Comparison of ENCODE assay signal across 8 cellular contexts in the genomic region with DNA sequence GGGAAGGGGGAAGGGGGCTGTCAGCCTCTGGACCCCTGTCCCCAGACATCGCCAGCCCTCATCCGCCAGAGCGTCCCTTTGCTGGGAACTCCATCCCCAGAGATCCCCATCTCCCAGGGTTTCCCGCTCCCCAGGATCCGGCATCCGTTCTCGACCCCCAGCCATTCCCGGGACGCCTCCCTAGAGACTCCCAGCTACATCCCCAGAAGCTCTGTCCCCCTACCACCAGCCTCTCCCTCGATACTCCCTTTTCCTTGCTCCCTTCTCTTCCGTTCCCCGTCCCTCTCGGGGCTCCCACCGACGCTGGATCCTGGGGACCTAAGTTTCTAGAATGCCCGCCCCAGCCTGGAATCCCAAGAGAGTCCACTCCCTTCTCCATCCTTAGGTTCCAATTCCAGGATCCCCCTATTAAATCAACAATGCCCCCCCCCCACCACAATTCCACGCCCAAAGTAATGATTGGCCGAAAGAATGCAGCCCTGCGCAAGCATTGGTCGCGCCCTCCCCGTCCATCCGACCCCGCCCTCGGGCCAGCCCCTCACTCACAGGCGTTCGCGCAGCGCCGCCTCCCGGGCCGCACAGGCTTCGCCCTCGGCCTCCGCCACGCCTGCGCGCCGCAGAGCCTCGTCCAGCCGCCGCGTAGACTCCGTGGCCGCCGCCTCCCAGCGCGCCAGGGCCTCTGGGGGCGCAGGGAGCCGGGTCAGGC. TPM values are rescaled to one million over a fixed set of nuclear protein-coding genes. Genes with fewer than 3 reads are reported as not detected.
DNase-seq lines count a peak whose midpoint lies in the region; ATAC-seq and TF ChIP-seq lines count a peak whose summit lies in the region.

No MANE protein-coding gene starts in this region.

- H3K23ac ChIP-seq in IMR-90 (ENCODE audit: low read depth, low read length), result no peak overlapping the region

- peak overlapping the region; percentile 23 for H2AK9ac ChIP-seq in IMR-90 (replicated peaks; ENCODE audit: low read depth, low read length, poor library complexity)

- peak overlapping the region; percentile 51 for H3K4me3 ChIP-seq in IMR-90 (ENCODE audit: insufficient read depth, low read depth, low read length)
- peak overlapping the region; percentile 70 for H3K4me3 ChIP-seq in PC-3 (ENCODE audit: low read length)
- peak overlapping the region; percentile 16 to 64 (median 42) for H3K4me3 ChIP-seq in fibroblast of lung (replicated peaks in 1 of 4; ENCODE audit: control extremely low read depth in 1 of 4, insufficient read depth in 1 of 4, low read depth in 3 of 4, low read length in 4 of 4)

- H3K4me2 ChIP-seq in IMR-90 (ENCODE audit: low read depth, low read length), result peak overlapping the region; percentile 73
- peak overlapping the region; percentile 95 for H3K4me2 ChIP-seq in PC-3 (ENCODE audit: low read length)
- H3K4me2 ChIP-seq in fibroblast of lung (ENCODE audit: extremely low read depth, insufficient read depth, low read length), result peak overlapping the region; percentile 67

- H2AK5ac ChIP-seq in IMR-90 (ENCODE audit: low read depth, low read length), result no peak overlapping the region

- H4K20me1 ChIP-seq in IMR-90 (ENCODE audit: insufficient read depth, low read length), result no peaks in the 10 kb centered on the region
- no peaks in the 10 kb centered on the region for H4K20me1 ChIP-seq in PC-3 (ENCODE audit: low read length)
- no peaks in the 10 kb centered on the region for H4K20me1 ChIP-seq in fibroblast of lung (ENCODE audit: control insufficient read depth, extremely low read depth, insufficient read depth, low read length)

- dilution Hi-C loops in IMR-90 (cut with HindIII; ENCODE audit: low sequenced_read_pairs, unreplicated experiment), result no loop called here

- peaks cover 5 to 24% of the 10 kb centered on the region in 2 donors for H3K4me1 Mint-ChIP-seq in natural killer cell
- peaks cover 25% of the 10 kb centered on the region for H3K4me1 Mint-ChIP-seq in stimulated activated memory B cell treated with anti-CD40 and anti-IgM and Interleukin-4, amounts not matched to agents 10 μg/mL and 1 μg/mL and 100 μg/mL, for 72 hours

- no peaks in the 10 kb centered on the region for H3K36me3 Mint-ChIP-seq in natural killer cell
- H3K36me3 Mint-ChIP-seq in stimulated activated memory B cell treated with anti-CD40 and anti-IgM and Interleukin-4, amounts not matched to agents 10 μg/mL and 1 μg/mL and 100 μg/mL, for 72 hours, result peaks cover 6% of the 10 kb centered on the region

- peak; percentile 61 for TF ChIP-seq RAD21 in IMR-90 (IDR thresholded peaks at IDR 0.05; ENCODE audit: low read length)

- no peak overlapping the region for H2BK20ac ChIP-seq in IMR-90 (ENCODE audit: low read depth, low read length)

- H2BK15ac ChIP-seq in IMR-90 (ENCODE audit: low read depth, low read length), result no peak overlapping the region; the same call in 2 of the 3 replicates

- H3K9ac ChIP-seq in IMR-90 (ENCODE audit: low read depth, low read length), result peak overlapping the region; percentile 6
- H3K9ac ChIP-seq in PC-3 (ENCODE audit: low read length), result no peak overlapping the region
- peak overlapping the region; percentile 40 for H3K9ac ChIP-seq in fibroblast of lung (ENCODE audit: insufficient read depth, low read length)

- H3K79me2 ChIP-seq in PC-3 (ENCODE audit: low read length) (no peaks in the 10 kb centered on the region), fibroblast of lung (ENCODE audit: control insufficient read depth, insufficient read depth, low read length) (no peaks in the 10 kb centered on the region)

- H3K14ac ChIP-seq in IMR-90 (replicated peaks; ENCODE audit: low read depth, low read length), result no peak overlapping the region; the same call in 1 of the 2 replicates

- no peaks in the 10 kb centered on the region for H3K9me2 ChIP-seq in PC-3 (replicated peaks; ENCODE audit: low read length)

- peak overlapping the region; percentile 97 for H2AFZ ChIP-seq in IMR-90 (replicated peaks; ENCODE audit: low read length, poor library complexity)
- peak overlapping the region; percentile 92 for H2AFZ ChIP-seq in PC-3 (ENCODE audit: low read length)
- peak overlapping the region; percentile 48 for H2AFZ ChIP-seq in fibroblast of lung (ENCODE audit: low read length)

- no peaks in the 10 kb centered on the region for H3K79me1 ChIP-seq in IMR-90 (ENCODE audit: low read depth in 1 of 2, low read length in 2 of 2)

- no peak overlapping the region for H4K91ac ChIP-seq in IMR-90 (ENCODE audit: insufficient read depth, low read depth, low read length)

- H4K5ac ChIP-seq in IMR-90 (ENCODE audit: low read depth, low read length), result peak overlapping the region; percentile 3; the same call in 1 of the 2 replicates

- no peaks in the 10 kb centered on the region for H3K36me3 ChIP-seq in IMR-90 (ENCODE audit: control insufficient read depth, insufficient read depth, low read length)
- H3K36me3 ChIP-seq in PC-3 (ENCODE audit: low read depth, low read length), result no peaks in the 10 kb centered on the region
- no peaks in the 10 kb centered on the region for H3K36me3 ChIP-seq in fibroblast of lung (ENCODE audit: control insufficient read depth, insufficient read depth, low read length)

- peaks cover 0 to 3% of the 10 kb centered on the region in 2 donors for H3K27me3 Mint-ChIP-seq in natural killer cell (ENCODE audit: low read depth in 2 of 2)
- H3K27me3 Mint-ChIP-seq in stimulated activated memory B cell treated with anti-CD40 and anti-IgM and Interleukin-4, amounts not matched to agents 10 μg/mL and 1 μg/mL and 100 μg/mL, for 72 hours, result peaks cover 20% of the 10 kb centered on the region

- H2BK120ac ChIP-seq in IMR-90 (ENCODE audit: low read depth, low read length), result no peak overlapping the region

- H3K4ac ChIP-seq in IMR-90 (ENCODE audit: low read depth, low read length), result peak overlapping the region; percentile 28; the same call in 1 of the 2 replicates

- intact Hi-C loops in IMR-90 (cut with micrococcal nuclease), result loop anchor here (10.0 kb wide), 1 partner anchor 164 kb away; a partner anchor contains a TSS
- intact Hi-C loops in PC-3 (cut with micrococcal nuclease), result loop anchor here (1.0 to 5.0 kb wide), 3 partner anchors 28 to 76 kb away; no protein-coding TSS in a partner anchor
- intact Hi-C loops in natural killer cell (cut with micrococcal nuclease), result loop anchor here (2.0 kb wide), 1 partner anchor 98 kb away; no protein-coding TSS in a partner anchor

- CTCF ChIA-PET in IMR-90 (lab: Yijun Ruan, JAX) (no interaction called here), PC-3 (lab: Charles Lee) (interaction anchor here (0.6 to 1.2 kb wide), 2 partner anchors 21 to 85 kb away, joined by 6 to 16 read pairs; a partner anchor contains a TSS)

- H4K8ac ChIP-seq in IMR-90 (ENCODE audit: low read depth in 2 of 2, low read length in 2 of 2), result peak overlapping the region; percentile 12 to 53; a peak in 2 of 4 replicates

- H3K4me1 ChIP-seq in IMR-90 (ENCODE audit: control insufficient read depth, insufficient read depth, low read length) (peaks cover 2% of the 10 kb centered on the region; the same call in 1 of the 2 replicates), PC-3 (ENCODE audit: insufficient read depth, low read length) (peaks cover 11% of the 10 kb centered on the region; the same call in 1 of the 2 replicates), fibroblast of lung (ENCODE audit: control insufficient read depth, extremely low read depth, insufficient read depth, low read length) (peaks cover 2% of the 10 kb centered on the region)

- WGBS in IMR-90 (ENCODE audit: extremely low coverage in 2 of 2, insufficient read length in 1 of 2), 2 experiments, result 1% methylated on average over 28 of the region's 50 CpGs; no CpG with 5 or more reads in 1 of the 2 experiments

- no peaks in the 10 kb centered on the region for H3K9me3 Mint-ChIP-seq in natural killer cell
- peaks cover 3% of the 10 kb centered on the region for H3K9me3 Mint-ChIP-seq in stimulated activated memory B cell treated with anti-CD40 and anti-IgM and Interleukin-4, amounts not matched to agents 10 μg/mL and 1 μg/mL and 100 μg/mL, for 72 hours

- H3K27ac Mint-ChIP-seq in natural killer cell, result peak overlapping the region in 1 of 2 donors; percentile 88
- H3K27ac Mint-ChIP-seq in stimulated activated memory B cell treated with anti-CD40 and anti-IgM and Interleukin-4, amounts not matched to agents 10 μg/mL and 1 μg/mL and 100 μg/mL, for 72 hours, result peak overlapping the region; percentile 34

- H3K18ac ChIP-seq in IMR-90 (ENCODE audit: low read depth, low read length), result no peak overlapping the region

- H3F3A ChIP-seq in PC-3 (ENCODE audit: low read length, unreplicated experiment), result no peaks in the 10 kb centered on the region

- DNase-seq in DMS153 (lab: John Stamatoyannopoulos, UW) (peak; percentile 83), IMR-90 (peak; percentile 87), PC-3 (peak; percentile 97), fibroblast of lung (ENCODE audit: low read depth in 2 of 2) (peak; percentile 86 to 90), natural killer cell (peak; percentile 83)
- DNase-seq in activated T-cell treated with anti-CD3 and anti-CD28 coated beads, Interleukin-2, amount 50 U/mL, for 48 hours, result peak; percentile 94 to 95

- H3K4me3 Mint-ChIP-seq in natural killer cell, result peak overlapping the region; percentile 89
- H3K4me3 Mint-ChIP-seq in stimulated activated memory B cell treated with anti-CD40 and anti-IgM and Interleukin-4, amounts not matched to agents 10 μg/mL and 1 μg/mL and 100 μg/mL, for 72 hours, result peak overlapping the region; percentile 87

- peaks cover 3% of the 10 kb centered on the region for H3K27me3 ChIP-seq in IMR-90 (ENCODE audit: control insufficient read depth, insufficient read depth, low read length)
- H3K27me3 ChIP-seq in PC-3 (ENCODE audit: low read length), result no peaks in the 10 kb centered on the region
- peaks cover 3% of the 10 kb centered on the region for H3K27me3 ChIP-seq in fibroblast of lung (ENCODE audit: control insufficient read depth, insufficient read depth, low read length)

- POLR2A ChIA-PET in IMR-90 (lab: Charles Lee; ENCODE audit: unreplicated experiment), result no interaction called here
- POLR2A ChIA-PET in PC-3 (lab: Charles Lee; ENCODE audit: unreplicated experiment), result no interaction called here

- H3K9me3 ChIP-seq in IMR-90 (ENCODE audit: control insufficient read depth, insufficient read depth, low read length) (peaks cover 9% of the 10 kb centered on the region; the same call in 1 of the 2 replicates), PC-3 (ENCODE audit: low read length) (no peaks in the 10 kb centered on the region), fibroblast of lung (ENCODE audit: control insufficient read depth, insufficient read depth, low read depth, low read length) (no peaks in the 10 kb centered on the region)

- no peak for TF ChIP-seq POLR2A in IMR-90 (IDR thresholded peaks at IDR 0.05; ENCODE audit: low read depth, low read length)

- no peaks in the 10 kb centered on the region for H3K9me1 ChIP-seq in IMR-90 (ENCODE audit: insufficient read depth, low read length)

- H3K27ac ChIP-seq in IMR-90 (ENCODE audit: insufficient read depth, low read length) (no peak overlapping the region), PC-3 (ENCODE audit: low read length) (no peak overlapping the region), fibroblast of lung (ENCODE audit: insufficient read depth, low read length) (no peak overlapping the region)

- H3K56ac ChIP-seq in IMR-90 (ENCODE audit: extremely low read depth, insufficient read depth, low read length), result no peak overlapping the region

- H2BK5ac ChIP-seq in IMR-90 (ENCODE audit: low read depth, low read length, poor library complexity, severe bottlenecking), result no peak overlapping the region

- TF ChIP-seq CTCF in IMR-90 (conservative IDR thresholded peaks at IDR 0.05; ENCODE audit: low read depth, low read length) (peak; percentile 87), PC-3 (conservative IDR thresholded peaks at IDR 0.05; ENCODE audit: low read depth, low read length) (peak; percentile 67), fibroblast of lung (conservative IDR thresholded peaks at IDR 0.05 in 1 of 2, IDR thresholded peaks at IDR 0.05 in 1 of 2; ENCODE audit: low read depth in 1 of 2, low read length in 2 of 2) (peak; percentile 48 to 55), natural killer cell (IDR thresholded peaks at IDR 0.05) (peak; percentile 68)

- in situ Hi-C loops in IMR-90 (cut with MboI; ENCODE audit: low sequenced_read_pairs), result no loop called here

- BruUV-seq in IMR-90 (replicated peaks; lab: Mats Ljungman, UMichigan) (no TSS peak), PC-3 (replicated peaks; lab: Mats Ljungman, UMichigan) (TSS peak; percentile 22)

- ATAC-seq in GM21526 (IDR thresholded peaks at IDR 0.05; ENCODE audit: low FRiP score, unreplicated experiment) (peak; percentile 79), IMR-90 (ENCODE audit: low read depth) (peak; percentile 100), PC-3 (peak; percentile 99), natural killer cell (peak; percentile 99 to 100 (median 99))
- ATAC-seq in stimulated activated memory B cell treated with anti-CD40 and anti-IgM and Interleukin-4, amounts not matched to agents 10 μg/mL and 1 μg/mL and 100 μg/mL, for 72 hours, result peak; percentile 98

RNA-seq across cellular contexts. Expression of a gene that starts 3.2 kb away (rescaled TPM):
- not detected in 2 replicates for total RNA-seq in IMR-90 (2012; rRNA removed)
- not detected in 2 replicates for polyA plus RNA-seq in IMR-90 (2012; rRNA removed)
- not detected in 2 replicates for polyA plus RNA-seq in IMR-90 (2012; cell fraction: cytosol; rRNA removed)
- polyA plus RNA-seq in IMR-90 (2012; cell fraction: nucleus; rRNA removed; ENCODE audit: low replicate concordance), result not detected in 2 replicates
- not detected in 2 replicates for total RNA-seq in PC-3 (2014; rRNA removed)
- not detected in 2 replicates for total RNA-seq in fibroblast of lung
- polyA plus RNA-seq in fibroblast of lung, result not detected in 2 replicates
- polyA plus RNA-seq in fibroblast of lung (2012), result not detected in 2 replicates
- polyA minus RNA-seq in fibroblast of lung (ENCODE audit: low replicate concordance), result not detected in 2 replicates
- 1 to 10 TPM in 2 of 3 donors, not detected in 1; 2.7 TPM for total RNA-seq in natural killer cell

RNA-seq across cellular contexts. Expression of a gene that starts 13.7 kb away (rescaled TPM):
- not detected in 2 replicates for total RNA-seq in IMR-90 (2012; rRNA removed)
- polyA plus RNA-seq in IMR-90 (2012; rRNA removed), result not detected in 2 replicates
- polyA plus RNA-seq in IMR-90 (2012; cell fraction: cytosol; rRNA removed), result 0.02 TPM in 1 of 2 replicates, not detected in the other
- polyA plus RNA-seq in IMR-90 (2012; cell fraction: nucleus; rRNA removed; ENCODE audit: low replicate concordance), result 0.10 TPM in 1 of 2 replicates, not detected in the other
- total RNA-seq in PC-3 (2014; rRNA removed), result not detected in 2 replicates
- not detected in 2 replicates for total RNA-seq in fibroblast of lung
- not detected in 2 replicates for polyA plus RNA-seq in fibroblast of lung
- polyA plus RNA-seq in fibroblast of lung (2012), result not detected in 2 replicates
- not detected in 2 replicates for polyA minus RNA-seq in fibroblast of lung (ENCODE audit: low replicate concordance)
- under 1 TPM in 2 of 3 donors, not detected in 1; 0.33 to 0.53 TPM for total RNA-seq in natural killer cell

RNA-seq across cellular contexts. Expression of a gene that starts 14.6 kb away (rescaled TPM):
- total RNA-seq in IMR-90 (2012; rRNA removed) (0.18 and 0.28 TPM in 2 replicates), PC-3 (2014; rRNA removed) (0.84 and 1.3 TPM in 2 replicates), fibroblast of lung (4.3 and 4.6 TPM in 2 replicates), natural killer cell (100 to 1,000 TPM in 2 of 3 donors, 10 to 100 TPM in 1; 84.8 to 106 (median 100) TPM)
- polyA plus RNA-seq in IMR-90 (2012; rRNA removed) (0.67 and 0.92 TPM in 2 replicates), fibroblast of lung (2.4 and 5.6 TPM in 2 replicates)
- 0.78 and 2.3 TPM in 2 replicates for polyA plus RNA-seq in IMR-90 (2012; cell fraction: cytosol; rRNA removed)
- polyA plus RNA-seq in IMR-90 (2012; cell fraction: nucleus; rRNA removed; ENCODE audit: low replicate concordance), result 0.34 and 0.96 TPM in 2 replicates
- polyA plus RNA-seq in fibroblast of lung (2012), result 2.7 and 5.0 TPM in 2 replicates
- polyA minus RNA-seq in fibroblast of lung (ENCODE audit: low replicate concordance), result 3.0 TPM in 1 of 2 replicates, not detected in the other

RNA-seq across cellular contexts. Expression of a gene that starts 29.0 kb away (rescaled TPM):
- total RNA-seq in IMR-90 (2012; rRNA removed) (13.8 and 13.9 TPM in 2 replicates), PC-3 (2014; rRNA removed) (82.5 and 103 TPM in 2 replicates), fibroblast of lung (28.0 and 34.7 TPM in 2 replicates), natural killer cell (10 to 100 TPM; 28.4 to 30.1 (median 29.4) TPM)
- polyA plus RNA-seq in IMR-90 (2012; rRNA removed) (43.9 and 44.3 TPM in 2 replicates), fibroblast of lung (24.8 and 26.3 TPM in 2 replicates)
- polyA plus RNA-seq in IMR-90 (2012; cell fraction: cytosol; rRNA removed), result 35.8 and 58.5 TPM in 2 replicates
- polyA plus RNA-seq in IMR-90 (2012; cell fraction: nucleus; rRNA removed; ENCODE audit: low replicate concordance), result 42.9 and 77.3 TPM in 2 replicates
- 36.7 and 49.2 TPM in 2 replicates for polyA plus RNA-seq in fibroblast of lung (2012)
- 34.6 and 49.5 TPM in 2 replicates for polyA minus RNA-seq in fibroblast of lung (ENCODE audit: low replicate concordance)

RNA-seq across cellular contexts. Expression of a gene that starts 53.5 kb away (rescaled TPM):
- total RNA-seq in IMR-90 (2012; rRNA removed) (4.3 and 4.7 TPM in 2 replicates), PC-3 (2014; rRNA removed) (86.0 and 109 TPM in 2 replicates), fibroblast of lung (11.1 and 17.2 TPM in 2 replicates), natural killer cell (10 to 100 TPM; 21.6 to 33.0 (median 27.7) TPM)
- polyA plus RNA-seq in IMR-90 (2012; rRNA removed) (14.6 and 15.1 TPM in 2 replicates), fibroblast of lung (3.7 and 5.4 TPM in 2 replicates)
- 9.8 and 11.4 TPM in 2 replicates for polyA plus RNA-seq in IMR-90 (2012; cell fraction: cytosol; rRNA removed)
- polyA plus RNA-seq in IMR-90 (2012; cell fraction: nucleus; rRNA removed; ENCODE audit: low replicate concordance), result 34.3 and 114 TPM in 2 replicates
- 5.1 and 8.2 TPM in 2 replicates for polyA plus RNA-seq in fibroblast of lung (2012)
- 0.90 and 1.9 TPM in 2 replicates for polyA minus RNA-seq in fibroblast of lung (ENCODE audit: low replicate concordance)

Comparison
In these comparisons a context has a peak if more than half of its experiments do, and no peak if none do; other contexts are left out.
1. RNA of a gene that starts 14.6 kb away (total RNA-seq): 84.8 to 106 TPM in natural killer cell; 4.3 to 4.6 TPM in fibroblast of lung, 0.84 to 1.3 TPM in PC-3 and 0.18 to 0.28 TPM in IMR-90; every median in the first group is over 10 times any median in the second.
2. Peak in every context shown above with its lines, with median percentiles within 50 percentile points of each other: DNase-seq, ATAC-seq, H2AFZ ChIP-seq, H3K4me2 ChIP-seq, H3K4me3 ChIP-seq and CTCF ChIP-seq.